8 cellular contexts compared by ENCODE assay signal in the genomic region with DNA sequence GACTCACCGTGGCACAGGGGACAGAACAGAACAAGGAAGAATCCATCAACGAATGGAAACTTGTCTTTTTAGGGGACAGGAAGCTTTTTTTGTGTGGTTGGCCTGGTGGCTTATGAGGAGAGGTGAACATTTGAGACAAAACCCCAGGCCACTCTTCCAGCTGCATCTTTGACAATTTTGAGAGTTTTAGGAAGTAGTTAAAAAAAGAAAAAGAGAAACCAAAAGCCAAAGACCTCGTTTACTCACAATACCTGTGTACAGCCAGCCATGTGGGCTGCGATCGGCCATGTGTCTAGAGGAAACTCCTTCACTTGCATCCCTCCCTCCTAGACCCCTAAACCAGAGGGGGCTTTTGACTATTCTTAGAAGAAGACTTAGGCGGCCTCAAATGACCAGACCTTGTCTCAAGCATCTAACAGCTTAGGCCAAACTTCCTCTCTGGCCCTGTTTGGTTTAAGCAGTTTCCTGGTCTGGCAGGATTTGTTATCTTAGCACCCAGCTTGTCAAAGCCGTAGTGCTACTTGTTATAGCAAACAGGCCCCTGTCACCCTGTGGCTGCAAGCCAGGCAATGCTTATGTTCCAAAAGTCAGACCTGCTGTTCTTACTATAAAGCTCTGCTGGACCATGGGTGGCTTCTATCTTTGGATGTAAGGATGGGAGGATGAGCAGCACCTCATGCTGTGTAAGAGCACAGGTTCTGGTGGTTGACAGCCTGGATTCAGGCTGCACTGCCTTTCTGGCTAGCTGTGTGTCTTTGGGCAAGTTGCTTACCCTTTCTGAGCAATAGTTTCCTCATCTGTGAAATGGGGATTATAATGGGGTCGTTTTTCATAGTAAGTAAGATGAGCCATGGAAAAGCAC. TPM values are rescaled to one million over a fixed set of nuclear protein-coding genes. Genes with fewer than 3 reads are reported as not detected.
DNase-seq lines count a peak whose midpoint lies in the region; ATAC-seq and TF ChIP-seq lines count a peak whose summit lies in the region.

No MANE protein-coding gene starts in this region.

- peak; percentile 73 for DNase-seq in NK-92 treated with Interleukin-12 subunit alpha and Interleukin-12 subunit beta, amount 100 ng/mL, for 24 hours (lab: John Stamatoyannopoulos, UW)
- DNase-seq in NK-92 (lab: John Stamatoyannopoulos, UW; ENCODE audit: unreplicated experiment), result no peak
- DNase-seq in Jurkat, Clone E6-1 (ENCODE audit: low read depth, low spot score), result peak; percentile 50
- DNase-seq in activated CD8-positive, alpha-beta T cell treated with anti-CD3 and anti-CD28 coated beads for 36 hours, result peak; percentile 94
- peak; percentile 62 to 76 for DNase-seq in heart right ventricle
- DNase-seq in stimulated activated CD4-positive, alpha-beta T cell treated with anti-CD3 and anti-CD28 coated beads, TNF-alpha, amount 100 ng/mL, for 48 hours (ENCODE audit: low read depth in 3 of 3), result peak; percentile 63 to 82 (median 68)
- DNase-seq in NCI-H510A (lab: John Stamatoyannopoulos, UW), result no peak
- DNase-seq in NCI-H2227 (lab: John Stamatoyannopoulos, UW; ENCODE audit: unreplicated experiment), result no peak

- peaks cover 8 to 71% (median 26%) of the 10 kb centered on the region in 9 donors for H3K4me1 ChIP-seq in heart right ventricle

- peak overlapping the region; percentile 40 for H3K4me3 Mint-ChIP-seq in activated CD8-positive, alpha-beta T cell treated with anti-CD3 and anti-CD28 coated beads for 36 hours

- CTCF ChIA-PET in activated CD8-positive, alpha-beta T cell treated with anti-CD3 and anti-CD28 coated beads for 36 hours (lab: Charles Lee), result interaction anchor here (0.7 to 6.0 kb wide), 9 partner anchors 16 to 181 kb away, joined by 3 to 41 read pairs (median 5); partner anchors contain the start of gene KSR1

- H3K27ac ChIP-seq in heart right ventricle, result peak overlapping the region in 4 of 10 donors; percentile 44 to 83 (median 58)

- H3K36me3 Mint-ChIP-seq in activated CD8-positive, alpha-beta T cell treated with anti-CD3 and anti-CD28 coated beads for 36 hours (ENCODE audit: low read depth), result peaks cover 12% of the 10 kb centered on the region

- POLR2A ChIA-PET in activated CD8-positive, alpha-beta T cell treated with anti-CD3 and anti-CD28 coated beads for 36 hours (lab: Charles Lee), result interaction anchor here (0.9 to 5.8 kb wide), 14 partner anchors 10 to 179 kb away, joined by 3 to 83 read pairs (median 5); partner anchors contain the start of gene KSR1

- H3K9me3 Mint-ChIP-seq in activated CD8-positive, alpha-beta T cell treated with anti-CD3 and anti-CD28 coated beads for 36 hours, result no peaks in the 10 kb centered on the region

- no peaks in the 10 kb centered on the region for H3K27me3 ChIP-seq in heart right ventricle

- H3K36me3 ChIP-seq in heart right ventricle, result no peaks in the 10 kb centered on the region

- no peaks in the 10 kb centered on the region for H3K27me3 Mint-ChIP-seq in activated CD8-positive, alpha-beta T cell treated with anti-CD3 and anti-CD28 coated beads for 36 hours

- no peak for TF ChIP-seq CTCF in activated CD8-positive, alpha-beta T cell treated with anti-CD3 and anti-CD28 coated beads for 36 hours (IDR thresholded peaks at IDR 0.05)
- no peak for TF ChIP-seq CTCF in heart right ventricle (IDR thresholded peaks at IDR 0.05)

- H3K27ac Mint-ChIP-seq in activated CD8-positive, alpha-beta T cell treated with anti-CD3 and anti-CD28 coated beads for 36 hours, result peak overlapping the region; percentile 100

- H3K4me1 Mint-ChIP-seq in activated CD8-positive, alpha-beta T cell treated with anti-CD3 and anti-CD28 coated beads for 36 hours (ENCODE audit: low read depth), result peaks cover 86% of the 10 kb centered on the region

- no peaks in the 10 kb centered on the region for H3K9me3 ChIP-seq in heart right ventricle

- peak; percentile 35 for ATAC-seq in activated CD8-positive, alpha-beta T cell treated with anti-CD3 and anti-CD28 coated beads for 36 hours
- ATAC-seq in heart right ventricle, result peak; percentile 57 to 85 (median 77)

- intact Hi-C loops in activated CD8-positive, alpha-beta T cell treated with anti-CD3 and anti-CD28 coated beads for 36 hours (cut with micrococcal nuclease), result loop anchor here (2.0 to 10.0 kb wide), 4 partner anchors 71 to 571 kb away; partner anchors contain the start of gene NLK
- intact Hi-C loops in heart right ventricle (cut with DNase I), result no loop called here

- WGBS in heart right ventricle, 2 donors, result 39 to 46% methylated on average over 8 of the region's 8 CpGs

- H3K4me3 ChIP-seq in Jurkat, Clone E6-1 (ENCODE audit: low read length), result no peak overlapping the region
- H3K4me3 ChIP-seq in heart right ventricle, result no peak overlapping the region

RNA-seq across cellular contexts. Expression of gene KSR1, which starts 17.7 kb away (rescaled TPM):
- polyA plus RNA-seq in Jurkat, Clone E6-1 (2012; ENCODE audit: insufficient read depth, insufficient read length), result 10.1 TPM
- 10 to 100 TPM; 53.9 to 58.2 TPM for total RNA-seq in activated CD8-positive, alpha-beta T cell treated with anti-CD3 and anti-CD28 coated beads for 36 hours
- 10 to 100 TPM in 5 of 10 donors, 1 to 10 TPM in 5; 5.6 to 19.6 (median 8.6) TPM for total RNA-seq in heart right ventricle
- polyA plus RNA-seq in heart right ventricle, result 10 to 100 TPM in 1 of 2 donors, 1 to 10 TPM in 1; 6.0 to 10.1 TPM

Comparison
In these comparisons a context has a peak if more than half of its experiments do, and no peak if none do; other contexts are left out.
1. DNase-seq: peak in NK-92 treated with Interleukin-12 subunit alpha and Interleukin-12 subunit beta, amount 100 ng/mL, for 24 hours (single experiment), Jurkat, Clone E6-1 (single experiment), activated CD8-positive, alpha-beta T cell treated with anti-CD3 and anti-CD28 coated beads for 36 hours (single experiment), heart right ventricle (2 of 2) and stimulated activated CD4-positive, alpha-beta T cell treated with anti-CD3 and anti-CD28 coated beads, TNF-alpha, amount 100 ng/mL, for 48 hours (3 of 3); none in NK-92 (single experiment), NCI-H510A (single experiment) and NCI-H2227 (single experiment).